In genomic region chr1:161530671-161531609, GRCh38 we compare ENCODE assay signal across 8 cellular contexts. TPM values are rescaled to one million over a fixed set of nuclear protein-coding genes. Genes with fewer than 3 reads are reported as not detected.
A peak's percentile ranks its signal among the peaks of the same experiment; 100 is the strongest.
DNase-seq lines count a peak whose midpoint lies in the region; ATAC-seq and TF ChIP-seq lines count a peak whose summit lies in the region.
"Not testable (repeated sequence)": the region's sequence is repeated elsewhere in the genome, so short reads cannot be mapped to it uniquely, and the experiment has no call there.

No MANE protein-coding gene starts in this region.

- H3K27ac Mint-ChIP-seq in CD4-positive, CD25-positive, alpha-beta regulatory T cell = peak overlapping the region; percentile 91 to 97 (median 97)

- H3K4me3 Mint-ChIP-seq in CD4-positive, CD25-positive, alpha-beta regulatory T cell = peak overlapping the region; percentile 96 to 98 (median 98)

- H3K36me3 Mint-ChIP-seq in CD4-positive, CD25-positive, alpha-beta regulatory T cell = not testable (repeated sequence)

- H3K4me1 Mint-ChIP-seq in CD4-positive, CD25-positive, alpha-beta regulatory T cell = peaks cover 6 to 20% (median 13%) of the 10 kb centered on the region in 4 donors

- ATAC-seq in CD4-positive, CD25-positive, alpha-beta regulatory T cell (ENCODE audit: low read depth in 2 of 2) = peak; percentile 75 to 83
- ATAC-seq in GM21360 (IDR thresholded peaks at IDR 0.05; ENCODE audit: unreplicated experiment) (peak; percentile 57), lower lobe of right lung (peak; percentile 89 to 92)

- not testable (repeated sequence) for H3K36me3 ChIP-seq in CD4-positive, CD25-positive, alpha-beta regulatory T cell (ENCODE audit: control insufficient read depth, insufficient read depth, low read length); lower lobe of right lung

- H3K9me3 ChIP-seq in CD4-positive, CD25-positive, alpha-beta regulatory T cell (ENCODE audit: control insufficient read depth in 2 of 2, low read length in 2 of 2); lower lobe of right lung: not testable (repeated sequence)

- not testable (repeated sequence) for TF ChIP-seq CTCF in lower lobe of right lung (IDR thresholded peaks at IDR 0.05)

- peak overlapping the region; percentile 60 for H3K27ac ChIP-seq in CD4-positive, CD25-positive, alpha-beta regulatory T cell (ENCODE audit: insufficient read depth, low read length, poor library complexity, severe bottlenecking)
- H3K27ac ChIP-seq in lower lobe of right lung = peak overlapping the region; percentile 81

- H3K4me3 ChIP-seq in CD4-positive, CD25-positive, alpha-beta regulatory T cell (ENCODE audit: low read depth, low read length) = peak overlapping the region; percentile 83
- peak overlapping the region; percentile 66 for H3K4me3 ChIP-seq in lower lobe of right lung

- peaks cover 52% of the 10 kb centered on the region for H3K27me3 Mint-ChIP-seq in CD4-positive, CD25-positive, alpha-beta regulatory T cell

- intact Hi-C loops in lower lobe of right lung (cut with DNase I) = not testable (repeated sequence)

- H3K4me1 ChIP-seq in CD4-positive, CD25-positive, alpha-beta regulatory T cell (ENCODE audit: control insufficient read depth, insufficient read depth, low read length, poor library complexity, severe bottlenecking) = not testable (repeated sequence)
- H3K4me1 ChIP-seq in lower lobe of right lung = peaks cover 16% of the 10 kb centered on the region

- not testable (repeated sequence) for H3K27me3 ChIP-seq in CD4-positive, CD25-positive, alpha-beta regulatory T cell (ENCODE audit: control insufficient read depth, insufficient read depth, low read length); lower lobe of right lung (ENCODE audit: low read depth)

- DNase-seq in CD4-positive, CD25-positive, alpha-beta regulatory T cell = peak; percentile 74 to 92 (median 89)
- DNase-seq in HS-5 (ENCODE audit: low read depth) (peak; percentile 90), NK-92 (lab: John Stamatoyannopoulos, UW; ENCODE audit: unreplicated experiment) (peak; percentile 78), lower lobe of right lung (peak; percentile 87)
- DNase-seq in activated CD8-positive, alpha-beta memory T cell treated with anti-CD3 and anti-CD28 coated beads for 24 hours = peak; percentile 97
- peak; percentile 86 for DNase-seq in effector CD8-positive, alpha-beta T cell (lab: John Stamatoyannopoulos, UW)
- peak; percentile 85 to 99 for DNase-seq in stimulated activated CD4-positive, alpha-beta T cell treated with anti-CD3 and anti-CD28 coated beads, Interleukin-4, amount 100 ng/mL, for 48 hours (ENCODE audit: low read depth in 2 of 2)

- not testable (repeated sequence) for H3K9me3 Mint-ChIP-seq in CD4-positive, CD25-positive, alpha-beta regulatory T cell

RNA-seq across cellular contexts. Expression of gene HSPA6, which starts 6.6 kb away (rescaled TPM):
- total RNA-seq in CD4-positive, CD25-positive, alpha-beta regulatory T cell = not detected
- not detected for polyA plus RNA-seq in CD4-positive, CD25-positive, alpha-beta regulatory T cell
- total RNA-seq in lower lobe of right lung = 13.0 TPM

RNA-seq across cellular contexts. Expression of gene FCGR3A, which starts 18.7 kb away (rescaled TPM):
- total RNA-seq in CD4-positive, CD25-positive, alpha-beta regulatory T cell = not detected
- under 1 TPM in 3 of 4 donors, not detected in 1; 0.52 to 0.83 (median 0.79) TPM for polyA plus RNA-seq in CD4-positive, CD25-positive, alpha-beta regulatory T cell
- 323 TPM for total RNA-seq in lower lobe of right lung

RNA-seq across cellular contexts. Expression of gene FCGR2A, which starts 25.7 kb away (rescaled TPM):
- total RNA-seq in CD4-positive, CD25-positive, alpha-beta regulatory T cell = not detected
- polyA plus RNA-seq in CD4-positive, CD25-positive, alpha-beta regulatory T cell = under 1 TPM in 2 of 4 donors, not detected in 2; 0.17 to 0.76 TPM
- total RNA-seq in lower lobe of right lung = 223 TPM

Comparison
In these comparisons a context has a peak if more than half of its experiments do, and no peak if none do; other contexts are left out.
1. Peak in every context shown above with its lines: DNase-seq, ATAC-seq, H3K4me3 ChIP-seq and H3K27ac ChIP-seq.
2. RNA of gene HSPA6, which starts 6.6 kb away (total RNA-seq): 13.0 TPM in lower lobe of right lung (single experiment); not detected in CD4-positive, CD25-positive, alpha-beta regulatory T cell (single experiment); every median in the first group is over 10 times any median in the second.
3. RNA of gene FCGR3A, which starts 18.7 kb away (total RNA-seq): 323 TPM in lower lobe of right lung (single experiment); not detected in CD4-positive, CD25-positive, alpha-beta regulatory T cell (single experiment); every median in the first group is over 100 times any median in the second.
4. RNA of gene FCGR2A, which starts 25.7 kb away (total RNA-seq): 223 TPM in lower lobe of right lung (single experiment); not detected in CD4-positive, CD25-positive, alpha-beta regulatory T cell (single experiment); every median in the first group is over 100 times any median in the second.